ENCODE assay signal across 15 cellular contexts in the genomic region with DNA sequence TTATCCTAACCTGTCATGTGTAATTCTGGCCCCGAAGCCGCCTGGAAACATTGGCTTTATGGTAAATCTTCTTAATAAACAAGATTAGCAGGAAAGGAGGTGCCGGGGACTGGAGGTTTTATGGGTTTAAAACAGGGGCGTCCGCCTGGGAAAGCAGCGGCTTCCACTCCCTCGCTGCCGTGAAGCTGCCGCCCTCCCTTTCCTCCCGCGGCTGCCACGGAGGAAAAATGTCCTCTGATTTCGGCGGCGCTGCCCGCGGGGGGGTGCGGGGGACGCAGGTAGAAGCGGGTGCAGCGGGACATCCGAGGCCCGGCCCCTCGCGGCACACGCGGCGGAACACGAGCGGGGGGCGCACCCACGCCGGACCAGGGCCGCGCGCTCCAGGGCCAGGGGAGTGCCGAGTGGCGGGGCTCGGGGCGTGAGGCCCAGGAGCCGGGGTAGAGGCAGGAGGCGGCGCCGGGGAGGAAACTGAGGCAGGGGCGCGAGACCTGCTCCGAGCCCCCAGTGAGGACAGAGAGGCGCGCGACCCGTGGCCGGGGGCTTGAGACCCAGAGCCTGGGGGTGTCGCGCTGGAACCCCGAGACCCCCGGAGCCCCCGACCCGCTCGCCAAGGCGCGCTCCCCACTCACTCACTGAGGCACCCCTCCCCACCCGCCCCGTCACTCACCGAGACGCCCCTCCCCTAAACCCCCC. TPM values are rescaled to one million over a fixed set of nuclear protein-coding genes. Genes with fewer than 3 reads are reported as not detected.
A peak's percentile ranks its signal among the peaks of the same experiment; 100 is the strongest.
DNase-seq lines count a peak whose midpoint lies in the region; ATAC-seq, FAIRE-seq and TF ChIP-seq lines count a peak whose summit lies in the region.
"Had no signal": no experiment of that assay in that cellular context is flagged by ENCODE, and none has a peak within 500 bp of the region (broad histone marks: within the 10 kb centered on the region; RNA-seq: fewer than 3 reads in every experiment).

No MANE protein-coding gene starts in this region.

- no peaks in the 10 kb centered on the region for H4K20me1 ChIP-seq in H9 (ENCODE audit: control insufficient read depth, insufficient read depth, insufficient read length)

- H3K9me3 Mint-ChIP-seq in Caco-2 (ENCODE audit: unreplicated experiment) (no peaks in the 10 kb centered on the region), H9 (no peaks in the 10 kb centered on the region; a peak in 1 of 5 replicates)
- H3K9me3 Mint-ChIP-seq: stimulated activated naive CD8-positive, alpha-beta T cell treated with anti-CD3 and anti-CD28 coated beads, Interleukin-15, Interleukin-2, amounts not matched to agents 100 ng/mL and 50 ng/mL, for 24 hours had no signal

- no peak overlapping the region for H3T11ph ChIP-seq in H9 (ENCODE audit: low read length)

- H2AFZ ChIP-seq in H9 (ENCODE audit: low read length), result no peak overlapping the region

- H3K36me3 Mint-ChIP-seq in Caco-2 (ENCODE audit: insufficient read depth, unreplicated experiment) (no peaks in the 10 kb centered on the region), H9 (ENCODE audit: insufficient read depth in 1 of 3, low read depth in 3 of 3) (peaks cover 0 to 6% (median 0%) of the 10 kb centered on the region in 3 experiments; a peak in 2 of 7 replicates)

- H3K79me1 ChIP-seq in H9 (ENCODE audit: insufficient read depth, low read depth, low read length, poor library complexity, severe bottlenecking), result no peaks in the 10 kb centered on the region

- DNase-seq in Caco-2 (no peak), H9 (no peak), esophagus muscularis mucosa (ENCODE audit: extremely low spot score) (no peak), pancreas (peak in 3 of 6 donors; percentile 42 to 74 (median 51)), AG20443 (ENCODE audit: low spot score) (no peak), NCI-H187 treated with DMSO at 0.1 percent for 48 hours (lab: John Stamatoyannopoulos, UW) (no peak)
- no peak for DNase-seq in activated CD8-positive, alpha-beta memory T cell treated with anti-CD3 and anti-CD28 coated beads, Interleukin-2, amount 50 U/mL, for 4 hours
- DNase-seq: Kasumi-1; naive B cell; stimulated activated CD4-positive, alpha-beta T cell treated with anti-CD3 and anti-CD28 coated beads, Interleukin-2, amount 100 ng/mL, for 24 hours had no signal

- no peak overlapping the region for H2BK20ac ChIP-seq in H9 (ENCODE audit: low read depth, low read length, poor library complexity, severe bottlenecking)

- no peaks in the 10 kb centered on the region for H3K27me3 ChIP-seq in Caco-2 (replicated peaks; ENCODE audit: control insufficient read depth, insufficient read depth, low read length)
- peaks cover 37% of the 10 kb centered on the region; the same call in 1 of the 2 replicates for H3K27me3 ChIP-seq in H9 (ENCODE audit: insufficient read depth, low read length)
- peaks cover 4 to 74% (median 31%) of the 10 kb centered on the region in 4 donors for H3K27me3 ChIP-seq in esophagus muscularis mucosa
- H3K27me3 ChIP-seq in pancreas, result no peaks in the 10 kb centered on the region

- H2BK15ac ChIP-seq in H9 (ENCODE audit: low read depth, low read length), result no peak overlapping the region

- peaks cover 2% of the 10 kb centered on the region for H3K27me3 Mint-ChIP-seq in Caco-2 (ENCODE audit: insufficient read depth, unreplicated experiment)
- H3K27me3 Mint-ChIP-seq in H9 (ENCODE audit: low read depth), result peaks cover 46% of the 10 kb centered on the region

- no peak overlapping the region for H2BK12ac ChIP-seq in H9 (ENCODE audit: insufficient read length, low read depth, low read length)

- H3K4ac ChIP-seq in H9 (ENCODE audit: low read depth, low read length), result no peak overlapping the region

- H3K18ac ChIP-seq in H9 (ENCODE audit: insufficient read length, low read depth, low read length), result no peak overlapping the region

- H3K27ac ChIP-seq in H9 (ENCODE audit: insufficient read length, low read depth, low read length), result no peak overlapping the region
- H3K27ac ChIP-seq in esophagus muscularis mucosa (replicated peaks in 1 of 4), result no peak overlapping the region
- H3K27ac ChIP-seq in pancreas, result peak overlapping the region; percentile 27 to 62 (median 44)
- H3K27ac ChIP-seq: epithelial cell of prostate had no signal

- peaks cover 3% of the 10 kb centered on the region for H3K23me2 ChIP-seq in H9 (ENCODE audit: insufficient read length, low read depth, low read length, poor library complexity, severe bottlenecking)

- no peak overlapping the region for H4K8ac ChIP-seq in H9 (replicated peaks; ENCODE audit: insufficient read length, low read depth, low read length)

- no peak overlapping the region for H3K14ac ChIP-seq in H9 (ENCODE audit: insufficient read depth, low read length)

- H3K4me3 Mint-ChIP-seq in Caco-2 (ENCODE audit: unreplicated experiment), result peak overlapping the region; percentile 72
- H3K4me3 Mint-ChIP-seq in H9, result peak overlapping the region; percentile 47 to 82; a peak in 4 of 5 replicates

- H3K79me2 ChIP-seq in H9 (ENCODE audit: insufficient read depth, low read length), result no peaks in the 10 kb centered on the region

- H2BK120ac ChIP-seq in H9 (ENCODE audit: low read depth, low read length, poor library complexity, severe bottlenecking), result no peak overlapping the region

- H3K4me1 ChIP-seq in Caco-2, result peaks cover 21% of the 10 kb centered on the region
- no peaks in the 10 kb centered on the region for H3K4me1 ChIP-seq in H9 (ENCODE audit: insufficient read depth, low read length)
- H3K4me1 ChIP-seq in esophagus muscularis mucosa, result peaks cover 20 to 35% (median 27%) of the 10 kb centered on the region in 4 donors
- H3K4me1 ChIP-seq in pancreas, result peaks cover 10 to 29% (median 24%) of the 10 kb centered on the region in 3 donors

- FAIRE-seq in pancreas (lab: Jason Lieb, UNC), result no peak
- FAIRE-seq: GM12878, GM19239 had no signal

- POLR2A ChIA-PET in Caco-2 (lab: Charles Lee), result no interaction called here

- no peak overlapping the region for H2AK5ac ChIP-seq in H9 (ENCODE audit: insufficient read length, low read length)

- H3K36me3 ChIP-seq in Caco-2 (ENCODE audit: control insufficient read depth, insufficient read depth, low read length), result no peaks in the 10 kb centered on the region; the same call in 1 of the 2 replicates
- no peaks in the 10 kb centered on the region for H3K36me3 ChIP-seq in esophagus muscularis mucosa
- H3K36me3 ChIP-seq in pancreas, result no peaks in the 10 kb centered on the region

- H4K5ac ChIP-seq in H9 (ENCODE audit: insufficient read length, low read depth, low read length), result no peak overlapping the region

- TF ChIP-seq CTCF in Caco-2 (IDR thresholded peaks at IDR 0.05; ENCODE audit: insufficient read depth in 1 of 2, low read depth in 1 of 2, low read length in 1 of 2, severe bottlenecking in 1 of 2, unreplicated experiment in 1 of 2) (no peak), H9 (conservative IDR thresholded peaks at IDR 0.05) (no peak), esophagus muscularis mucosa (IDR thresholded peaks at IDR 0.05) (no peak), pancreas (IDR thresholded peaks at IDR 0.05) (no peak)

- peak overlapping the region; percentile 27 for H3K27ac Mint-ChIP-seq in Caco-2 (ENCODE audit: unreplicated experiment)
- no peak overlapping the region for H3K27ac Mint-ChIP-seq in H9
- H3K27ac Mint-ChIP-seq: naive B cell; stimulated activated naive CD8-positive, alpha-beta T cell treated with anti-CD3 and anti-CD28 coated beads, Interleukin-15, Interleukin-2, amounts not matched to agents 100 ng/mL and 50 ng/mL, for 24 hours had no signal

- no peak overlapping the region for H3K23ac ChIP-seq in H9 (ENCODE audit: insufficient read length, low read depth, low read length)

- CTCF ChIA-PET in Caco-2 (lab: Charles Lee), result no interaction called here

- intact Hi-C loops in Caco-2 (cut with micrococcal nuclease; ENCODE audit: unreplicated experiment), result loop anchor here (5.0 to 10.0 kb wide), 2 partner anchors 62 to 154 kb away; no protein-coding TSS in a partner anchor
- intact Hi-C loops in esophagus muscularis mucosa (cut with DNase I), result no loop called here
- intact Hi-C loops in pancreas (cut with DNase I), result no loop called here

- H3K4me3 ChIP-seq in Caco-2 (ENCODE audit: low read depth, low read length) (peak overlapping the region; percentile 50), esophagus muscularis mucosa (peak overlapping the region; percentile 46 to 52 (median 48)), pancreas (peak overlapping the region; percentile 6 to 64 (median 44))
- H3K4me3 ChIP-seq: GM12878 had no signal

- no peak overlapping the region for H3K9ac ChIP-seq in H9 (ENCODE audit: extremely low read depth, insufficient read length, low read length)

- H4K91ac ChIP-seq in H9 (ENCODE audit: insufficient read length, low read depth, low read length), result no peak overlapping the region

- no CpG with 5 or more reads among the region's 65 CpGs for WGBS in H9 (ENCODE audit: extremely low coverage, insufficient read length, low lambda C conversion rate)
- 6% methylated on average over 23 of the region's 65 CpGs for WGBS in esophagus muscularis mucosa
- 1 to 2% methylated on average over 60 to 65 of the region's 65 CpGs for WGBS in pancreas, 2 donors

- peak overlapping the region; percentile 12 for H3K4me2 ChIP-seq in H9 (ENCODE audit: insufficient read depth, insufficient read length, low read length)

- peak in 3 of 4 donors; percentile 4 to 11 (median 6) for ATAC-seq in pancreas
- no peak for ATAC-seq in HG03520 (IDR thresholded peaks at IDR 0.05; ENCODE audit: unreplicated experiment)
- ATAC-seq: GM12878 had no signal

- no peak overlapping the region for H2BK5ac ChIP-seq in H9 (ENCODE audit: insufficient read length, low read length)

- H3K4me1 Mint-ChIP-seq in Caco-2 (ENCODE audit: low read depth, unreplicated experiment) (peaks cover 10% of the 10 kb centered on the region), H9 (peaks cover 16 to 35% of the 10 kb centered on the region in 2 experiments)

- no peak overlapping the region for H3K56ac ChIP-seq in H9 (ENCODE audit: insufficient read length, low read depth, low read length)

- TF ChIP-seq EP300 in esophagus muscularis mucosa (IDR thresholded peaks at IDR 0.05), result no peak

- BruUV-seq in Caco-2 (replicated peaks; lab: Mats Ljungman, UMichigan), result no TSS peak

- no peak for TF ChIP-seq POLR2A in esophagus muscularis mucosa (IDR thresholded peaks at IDR 0.05; ENCODE audit: low read depth)

- H3K9me3 ChIP-seq in Caco-2 (no peaks in the 10 kb centered on the region), H9 (ENCODE audit: control insufficient read depth, low read depth, low read length) (no peaks in the 10 kb centered on the region), esophagus muscularis mucosa (no peaks in the 10 kb centered on the region), pancreas (no peaks in the 10 kb centered on the region)

RNA-seq across cellular contexts. Expression of gene PTPRN2, which starts 1.0 kb away (rescaled TPM):
- total RNA-seq in Caco-2 (2022), result 1.4 and 2.6 TPM in 2 replicates
- total RNA-seq in H9 (2021), result 5.2 and 5.7 TPM in 2 replicates
- total RNA-seq in esophagus muscularis mucosa, result 1 to 10 TPM; 2.1 to 3.1 (median 3.1) TPM
- total RNA-seq in pancreas, result 10 to 100 TPM; 12.4 to 40.7 (median 31.8) TPM
- polyA plus RNA-seq in pancreas, result 10 to 100 TPM; 12.2 to 49.2 TPM
- total RNA-seq: GM12878 had no signal

Comparison
In these comparisons a context has a peak if more than half of its experiments do, and no peak if none do; other contexts are left out.
1. H3K27ac ChIP-seq: peak in pancreas (4 of 4); none in H9 (single experiment) and esophagus muscularis mucosa (0 of 4).
2. Peak in every context shown above with its lines, with median percentiles within 50 percentile points of each other: H3K4me3 ChIP-seq.